In genomic region chr20:15799871-15800270, GRCh38 we compare ENCODE assay signal across 22 cellular contexts.
DNase-seq lines count a peak whose midpoint lies in the region; ATAC-seq, FAIRE-seq and TF ChIP-seq lines count a peak whose summit lies in the region.
"Had no signal": no experiment of that assay in that cellular context is flagged by ENCODE, and none has a peak within 500 bp of the region (broad histone marks: within the 10 kb centered on the region; RNA-seq: fewer than 3 reads in every experiment).

No MANE protein-coding gene starts in this region.

- POLR2A ChIA-PET in CD4-positive, alpha-beta T cell (lab: Charles Lee): interaction anchor here (0.7 kb wide), 1 partner anchor 95 kb away, joined by 3 read pairs; no protein-coding TSS in a partner anchor
- POLR2A ChIA-PET in HepG2 (lab: Yijun Ruan, JAX): no interaction called here

- no peaks in the 10 kb centered on the region for H3K36me3 ChIP-seq in astrocyte (ENCODE audit: insufficient read depth, low read length)
- H3K36me3 ChIP-seq in HepG2 (replicated peaks in 1 of 2; ENCODE audit: control insufficient read depth in 1 of 2, insufficient read depth in 2 of 2, low read length in 2 of 2): no peaks in the 10 kb centered on the region
- H3K36me3 ChIP-seq: ovary, stomach had no signal

- no peaks in the 10 kb centered on the region for H4K20me1 ChIP-seq in astrocyte (ENCODE audit: insufficient read depth, low read length)
- H4K20me1 ChIP-seq in HepG2 (ENCODE audit: insufficient read depth, low read length): no peaks in the 10 kb centered on the region

- H3K27ac ChIP-seq in astrocyte (ENCODE audit: low read depth, low read length) (no peak overlapping the region), HepG2 (ENCODE audit: extremely low read length, insufficient read depth, low read length) (no peak overlapping the region)
- no peak overlapping the region for H3K27ac ChIP-seq in CD4-positive, alpha-beta T cell (ENCODE audit: low read depth, low read length)
- H3K27ac ChIP-seq: HL-60, ovary, stomach had no signal

- H3K9me3 ChIP-seq in astrocyte (ENCODE audit: insufficient read depth, low read depth, low read length): no peaks in the 10 kb centered on the region
- no peaks in the 10 kb centered on the region for H3K9me3 ChIP-seq in CD4-positive, alpha-beta T cell (ENCODE audit: control insufficient read depth, low read length)
- peaks cover 82% of the 10 kb centered on the region for H3K9me3 ChIP-seq in HepG2 (ENCODE audit: low read length)
- H3K9me3 ChIP-seq: ovary, stomach had no signal

- FAIRE-seq in astrocyte (lab: Jason Lieb, UNC): no peak
- FAIRE-seq in HepG2 (lab: Jason Lieb, UNC): no peak
- FAIRE-seq: frontal cortex, K562 had no signal

- CTCF ChIA-PET in CD4-positive, alpha-beta T cell (lab: Charles Lee): no interaction called here
- CTCF ChIA-PET in HepG2 (lab: Yijun Ruan, JAX; ENCODE audit: low intra/inter-chr PET ratio, low total read pairs): no interaction called here

- H3K9ac ChIP-seq in astrocyte (ENCODE audit: low read length) (no peak overlapping the region), HepG2 (ENCODE audit: insufficient read depth, low read depth, low read length) (no peak overlapping the region)

- no peak for ATAC-seq in CD4-positive, alpha-beta T cell (ENCODE audit: poor library complexity)
- ATAC-seq in HepG2: no peak
- ATAC-seq in natural killer cell treated with Interleukin-12 subunit alpha and Interleukin-12 subunit beta and Interleukin-15 and Interleukin-18, amount 100 ng/mL, for 72 hours: no peak
- ATAC-seq: CD8-positive, alpha-beta T cell; K562 had no signal

- no peak for TF ChIP-seq RAD21 in HepG2 (CRISPR knock-in tag; IDR thresholded peaks at IDR 0.05)

- H3K9me3 Mint-ChIP-seq in astrocyte (ENCODE audit: unreplicated experiment): no peaks in the 10 kb centered on the region
- peaks cover 4% of the 10 kb centered on the region for H3K9me3 Mint-ChIP-seq in CD4-positive, alpha-beta T cell
- H3K9me3 Mint-ChIP-seq in natural killer cell treated with Interleukin-12 subunit alpha and Interleukin-12 subunit beta and Interleukin-15 and Interleukin-18, amount 100 ng/mL, for 72 hours: no peaks in the 10 kb centered on the region

- no peak for TF ChIP-seq POLR2A in HepG2 (IDR thresholded peaks at IDR 0.05; ENCODE audit: insufficient read depth in 1 of 2, low read depth in 2 of 2, low read length in 2 of 2)

- H3K4me3 Mint-ChIP-seq in astrocyte (ENCODE audit: unreplicated experiment): no peak overlapping the region
- no peak overlapping the region for H3K4me3 Mint-ChIP-seq in CD4-positive, alpha-beta T cell
- H3K4me3 Mint-ChIP-seq in natural killer cell treated with Interleukin-12 subunit alpha and Interleukin-12 subunit beta and Interleukin-15 and Interleukin-18, amount 100 ng/mL, for 72 hours: no peak overlapping the region
- H3K4me3 Mint-ChIP-seq: CD8-positive, alpha-beta T cell; H9 had no signal

- intact Hi-C loops in CD4-positive, alpha-beta T cell (cut with DNase I, micrococcal nuclease): no loop called here
- intact Hi-C loops in HepG2 (cut with micrococcal nuclease; ENCODE audit: unreplicated experiment): no loop called here

- H3K4me2 ChIP-seq in astrocyte (ENCODE audit: low read length): no peak overlapping the region
- H3K4me2 ChIP-seq in HepG2 (ENCODE audit: low read depth, low read length): no peak overlapping the region

- no peaks in the 10 kb centered on the region for H3K27me3 ChIP-seq in astrocyte (ENCODE audit: insufficient read depth, low read length)
- no peaks in the 10 kb centered on the region for H3K27me3 ChIP-seq in CD4-positive, alpha-beta T cell (ENCODE audit: control insufficient read depth, insufficient read depth, low read length)
- H3K27me3 ChIP-seq in HepG2 (ENCODE audit: control insufficient read depth in 1 of 2, insufficient read depth in 2 of 2, low read length in 2 of 2): no peaks in the 10 kb centered on the region
- H3K27me3 ChIP-seq: ovary, stomach had no signal

- H3K4me1 ChIP-seq in astrocyte (ENCODE audit: insufficient read depth, low read length) (no peaks in the 10 kb centered on the region), HepG2 (ENCODE audit: insufficient read depth, low read length) (no peaks in the 10 kb centered on the region)
- H3K4me1 ChIP-seq: stomach had no signal

- TF ChIP-seq EP300 in HepG2 (IDR thresholded peaks at IDR 0.05; ENCODE audit: low read depth in 2 of 2, low read length in 2 of 2) (no peak), HepG2 (CRISPR knock-in tag; IDR thresholded peaks at IDR 0.05; ENCODE audit: borderline replicate concordance) (no peak)

- TF ChIP-seq CTCF in AG09319 (IDR thresholded peaks at IDR 0.05; ENCODE audit: low read depth, low read length): no peak
- TF ChIP-seq CTCF in astrocyte (IDR thresholded peaks at IDR 0.05; ENCODE audit: insufficient read depth, low read depth, low read length): no peak
- TF ChIP-seq CTCF in fibroblast of pulmonary artery (IDR thresholded peaks at IDR 0.05; ENCODE audit: low read length, missing control alignments): no peak
- no peak for TF ChIP-seq CTCF in CD4-positive, alpha-beta T cell (IDR thresholded peaks at IDR 0.05)
- no peak for TF ChIP-seq CTCF in HepG2 (CRISPR knock-in tag; IDR thresholded peaks at IDR 0.05)

- no TSS peak for BruUV-seq in HepG2 (replicated peaks; lab: Mats Ljungman, UMichigan)

- DNase-seq in AG09319 (ENCODE audit: extremely low read depth, low read depth) (peak; percentile 32), M059J (ENCODE audit: low read depth) (peak; percentile 63), astrocyte (ENCODE audit: low read depth) (peak; percentile 9), fibroblast of pulmonary artery (ENCODE audit: low read depth) (peak; percentile 41), HepG2 (ENCODE audit: low spot score) (no peak), NCI-H2196 (lab: John Stamatoyannopoulos, UW; ENCODE audit: unreplicated experiment) (no peak)
- no peak for DNase-seq in CD4-positive, alpha-beta T cell
- DNase-seq in natural killer cell treated with Interleukin-12 subunit alpha and Interleukin-12 subunit beta and Interleukin-15 and Interleukin-18, amount 100 ng/mL, for 72 hours (ENCODE audit: low spot score): no peak
- DNase-seq: ACHN; activated CD4-positive, CD25-positive, alpha-beta regulatory T cell treated with anti-CD3 and anti-CD28 coated beads, Interleukin-2, amount 50 U/mL, for 72 hours; CD8-positive, alpha-beta T cell; DMS79; effector CD8-positive, alpha-beta T cell; H9; NCI-H1105 treated with DMSO at 0.1 percent for 48 hours; NCI-H524 treated with DMSO at 0.1 percent for 48 hours; ovary; stomach; T1000 had no signal

- no peaks in the 10 kb centered on the region for H3K27me3 Mint-ChIP-seq in astrocyte (ENCODE audit: low read depth, unreplicated experiment)
- no peaks in the 10 kb centered on the region for H3K27me3 Mint-ChIP-seq in CD4-positive, alpha-beta T cell
- no peaks in the 10 kb centered on the region for H3K27me3 Mint-ChIP-seq in natural killer cell treated with Interleukin-12 subunit alpha and Interleukin-12 subunit beta and Interleukin-15 and Interleukin-18, amount 100 ng/mL, for 72 hours

- H3K36me3 Mint-ChIP-seq in astrocyte (ENCODE audit: low read depth, unreplicated experiment): no peaks in the 10 kb centered on the region
- no peaks in the 10 kb centered on the region for H3K36me3 Mint-ChIP-seq in CD4-positive, alpha-beta T cell (ENCODE audit: low read depth)
- no peaks in the 10 kb centered on the region for H3K36me3 Mint-ChIP-seq in natural killer cell treated with Interleukin-12 subunit alpha and Interleukin-12 subunit beta and Interleukin-15 and Interleukin-18, amount 100 ng/mL, for 72 hours
- H3K36me3 Mint-ChIP-seq: CD8-positive, alpha-beta T cell had no signal

- H3K4me1 Mint-ChIP-seq in astrocyte (ENCODE audit: low read depth, unreplicated experiment): no peaks in the 10 kb centered on the region
- H3K4me1 Mint-ChIP-seq in CD4-positive, alpha-beta T cell (ENCODE audit: low read depth): no peaks in the 10 kb centered on the region
- no peaks in the 10 kb centered on the region for H3K4me1 Mint-ChIP-seq in natural killer cell treated with Interleukin-12 subunit alpha and Interleukin-12 subunit beta and Interleukin-15 and Interleukin-18, amount 100 ng/mL, for 72 hours (ENCODE audit: low read depth in 2 of 2)

- no peak overlapping the region for H3K4me3 ChIP-seq in astrocyte (ENCODE audit: insufficient read depth, low read depth, low read length)
- H3K4me3 ChIP-seq in fibroblast of pulmonary artery (replicated peaks; ENCODE audit: low read depth, low read length): no peak overlapping the region
- H3K4me3 ChIP-seq in HepG2 (replicated peaks in 1 of 3; ENCODE audit: insufficient read depth in 1 of 3, low read depth in 2 of 3, low read length in 3 of 3): no peak overlapping the region
- H3K4me3 ChIP-seq: K562, ovary, stomach had no signal

- WGBS in HepG2 (ENCODE audit: low lambda C conversion rate): 13% methylated on average over 2 of the region's 2 CpGs

- in situ Hi-C loops in HepG2 (cut with HindIII; ENCODE audit: extremely low pct_ligation_motif_present, low pct_unique_long_range_greater_than_20kb): no loop called here

- H2AFZ ChIP-seq in astrocyte (ENCODE audit: low read depth, low read length) (no peak overlapping the region), HepG2 (ENCODE audit: low read length) (no peak overlapping the region)

- H3K79me2 ChIP-seq in astrocyte (ENCODE audit: insufficient read depth, low read length): no peaks in the 10 kb centered on the region
- no peaks in the 10 kb centered on the region for H3K79me2 ChIP-seq in HepG2 (ENCODE audit: insufficient read depth, low read length)

- no peak overlapping the region for H3K27ac Mint-ChIP-seq in astrocyte (ENCODE audit: unreplicated experiment)
- no peak overlapping the region for H3K27ac Mint-ChIP-seq in CD4-positive, alpha-beta T cell
- H3K27ac Mint-ChIP-seq in natural killer cell treated with Interleukin-12 subunit alpha and Interleukin-12 subunit beta and Interleukin-15 and Interleukin-18, amount 100 ng/mL, for 72 hours: no peak overlapping the region
- H3K27ac Mint-ChIP-seq: CD8-positive, alpha-beta T cell; H9 had no signal

TF ChIP-seq in HepG2, 621 proteins besides CTCF, POLR2A, EP300 and RAD21 (continues in another document):
- TF ChIP-seq ZFP91 (CRISPR knock-in tag; IDR thresholded peaks at IDR 0.05; ENCODE audit: borderline replicate concordance) (no peak), TBL1XR1 (IDR thresholded peaks at IDR 0.05; ENCODE audit: borderline replicate concordance, low read length, partially characterized antibody) (no peak), ZBTB42 (CRISPR knock-in tag; IDR thresholded peaks at IDR 0.05) (no peak), HMG20A (CRISPR knock-in tag; IDR thresholded peaks at IDR 0.05; ENCODE audit: borderline replicate concordance) (no peak)

Comparison
In these comparisons a context has a peak if more than half of its experiments do, and no peak if none do; other contexts are left out.
1. DNase-seq: peak in AG09319 (single experiment), M059J (single experiment), astrocyte (single experiment) and fibroblast of pulmonary artery (single experiment); none in CD4-positive, alpha-beta T cell (0 of 10), HepG2 (single experiment), natural killer cell treated with Interleukin-12 subunit alpha and Interleukin-12 subunit beta and Interleukin-15 and Interleukin-18, amount 100 ng/mL, for 72 hours (single experiment) and NCI-H2196 (single experiment).